8 cellular contexts compared by ENCODE assay signal in genomic region chr12:59595097-59595496, GRCh38. TPM values are rescaled to one million over a fixed set of nuclear protein-coding genes. Genes with fewer than 3 reads are reported as not detected.
DNase-seq lines count a peak whose midpoint lies in the region; ATAC-seq, FAIRE-seq and TF ChIP-seq lines count a peak whose summit lies in the region.

No MANE protein-coding gene starts in this region.

- in situ Hi-C loops in astrocyte of the spinal cord (cut with HindIII; ENCODE audit: low sequenced_read_pairs): no loop called here

- ATAC-seq in A549: no peak
- ATAC-seq in HG02981 (IDR thresholded peaks at IDR 0.05; ENCODE audit: unreplicated experiment): no peak
- no peak for ATAC-seq in HG03521 (IDR thresholded peaks at IDR 0.05; ENCODE audit: unreplicated experiment)

- H3K9me3 ChIP-seq in A549 (no peaks in the 10 kb centered on the region), mononuclear cell (ENCODE audit: low read depth, low read length) (no peaks in the 10 kb centered on the region)

- H3K4me1 ChIP-seq in A549: peaks cover 9% of the 10 kb centered on the region; the same call in 1 of the 3 replicates
- peaks cover 28% of the 10 kb centered on the region for H3K4me1 ChIP-seq in mononuclear cell (ENCODE audit: insufficient read depth, low read length)

- no peak for TF ChIP-seq EP300 in A549 (IDR thresholded peaks at IDR 0.05)

- no peaks in the 10 kb centered on the region for H3K27me3 ChIP-seq in mononuclear cell (ENCODE audit: insufficient read depth, low read length)

- H3K4me2 ChIP-seq in A549: peak overlapping the region; percentile 95

- H3K4me3 ChIP-seq in A549 (peak overlapping the region; percentile 60; the same call in 2 of the 3 replicates), HFF-Myc (replicated peaks; ENCODE audit: low read depth, low read length) (peak overlapping the region; percentile 57), astrocyte of the spinal cord (ENCODE audit: low read depth, low read length) (peak overlapping the region; percentile 71), mononuclear cell (ENCODE audit: low read length) (peak overlapping the region; percentile 68)

- H3K27ac ChIP-seq in A549: no peak overlapping the region

- 12% methylated on average over 1 of the region's 1 CpG for WGBS in A549 (ENCODE audit: missing lambda C conversion rate)

- TF ChIP-seq POLR2A in A549 (IDR thresholded peaks at IDR 0.05; ENCODE audit: low read length): no peak

- no peak for TF ChIP-seq RAD21 in A549 (conservative IDR thresholded peaks at IDR 0.05 in 1 of 2, IDR thresholded peaks at IDR 0.05 in 1 of 2)

- CTCF ChIA-PET in A549 (lab: Yijun Ruan, JAX): no interaction called here

- no peak for TF ChIP-seq CTCF in A549 (IDR thresholded peaks at IDR 0.05)
- no peak for TF ChIP-seq CTCF in HFF-Myc (IDR thresholded peaks at IDR 0.05; ENCODE audit: low read depth, low read length, missing control alignments)
- TF ChIP-seq CTCF in astrocyte of the spinal cord (IDR thresholded peaks at IDR 0.05; ENCODE audit: low read depth, low read length): no peak

- DNase-seq in A549 (ENCODE audit: low read depth in 1 of 2, low spot score in 1 of 2) (no peak), HFF-Myc (ENCODE audit: extremely low read depth, low read depth) (no peak), astrocyte of the spinal cord (ENCODE audit: low read depth, low spot score) (peak; percentile 3), NCI-H1694 treated with DMSO at 0.1 percent for 48 hours (lab: John Stamatoyannopoulos, UW) (no peak)
- no peak for DNase-seq in activated CD4-positive, CD25-positive, alpha-beta regulatory T cell (lab: John Stamatoyannopoulos, UW)

- POLR2A ChIA-PET in A549 (lab: Yijun Ruan, JAX): no interaction called here

- no peak for FAIRE-seq in A549 (lab: Jason Lieb, UNC)

TF ChIP-seq in A549, 52 proteins besides CTCF, POLR2A, EP300 and RAD21:
- TF ChIP-seq PBX3 (IDR thresholded peaks at IDR 0.05) (no peak), TFCP2L1 (CRISPR knock-in tag; IDR thresholded peaks at IDR 0.05) (no peak), EHMT2 (IDR thresholded peaks at IDR 0.05; ENCODE audit: low read depth) (no peak), FOXS1 (CRISPR knock-in tag; IDR thresholded peaks at IDR 0.05) (no peak), JUN (IDR thresholded peaks at IDR 0.05) (no peak), JUNB (IDR thresholded peaks at IDR 0.05) (no peak), E2F6 (IDR thresholded peaks at IDR 0.05; ENCODE audit: borderline replicate concordance, low read depth) (no peak), TP53 (CRISPR knock-in tag; IDR thresholded peaks at IDR 0.05) (no peak), ESRRA (IDR thresholded peaks at IDR 0.05; ENCODE audit: borderline replicate concordance, low read length) (no peak), GATA3 (IDR thresholded peaks at IDR 0.05; ENCODE audit: borderline replicate concordance) (no peak), SREBF2 (IDR thresholded peaks at IDR 0.05) (no peak), ZC3H11A (IDR thresholded peaks at IDR 0.05) (no peak), RFX5 (IDR thresholded peaks at IDR 0.05) (no peak), EHF (CRISPR knock-in tag; IDR thresholded peaks at IDR 0.05) (no peak)
- TF ChIP-seq, protein P1, sequence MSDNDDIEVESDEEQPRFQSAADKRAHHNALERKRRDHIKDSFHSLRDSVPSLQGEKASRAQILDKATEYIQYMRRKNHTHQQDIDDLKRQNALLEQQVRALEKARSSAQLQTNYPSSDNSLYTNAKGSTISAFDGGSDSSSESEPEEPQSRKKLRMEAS (IDR thresholded peaks at IDR 0.05): no peak

RNA-seq across cellular contexts. Expression of gene SLC16A7, which starts 0.7 kb away (rescaled TPM):
- polyA plus RNA-seq in A549 (2011; rRNA removed) (0.23 and 0.54 TPM in 2 replicates), A549 (2017; fragmentation: RNase III; extraction: RNeasy Plus Mini Kit Qiagen cat#74134 plus additional on column Dnase treatment) (0.14 to 0.45 TPM (median 0.17 TPM) in 3 replicates)
- 0.03 and 0.04 TPM in 2 replicates for polyA plus RNA-seq in A549 (2012; cell fraction: cytosol; rRNA removed)
- polyA plus RNA-seq in A549 (2012; cell fraction: nucleus; rRNA removed): 0.01 TPM in 2 replicates
- 0.68 and 1.5 TPM in 2 replicates for polyA minus RNA-seq in A549 (2011; rRNA and poly(A)+ RNA removed)
- total RNA-seq in mononuclear cell: 28.5 TPM
